9 cellular contexts compared by ENCODE assay signal in genomic region chr11:94546886-94547285, GRCh38. TPM values are rescaled to one million over a fixed set of nuclear protein-coding genes. Genes with fewer than 3 reads are reported as not detected.
DNase-seq lines count a peak whose midpoint lies in the region; ATAC-seq and TF ChIP-seq lines count a peak whose summit lies in the region.
"Had no signal": no experiment of that assay in that cellular context is flagged by ENCODE, and none has a peak within 500 bp of the region (broad histone marks: within the 10 kb centered on the region; RNA-seq: fewer than 3 reads in every experiment).

No MANE protein-coding gene starts in this region.

- DNase-seq in CD4-positive, alpha-beta T cell, result no peak
- DNase-seq in HFFc6 (no peak), lower lobe of right lung (no peak)
- DNase-seq in activated CD8-positive, alpha-beta T cell treated with anti-CD3 and anti-CD28 coated beads, Interleukin-2, amount 10 ng/mL, durations not matched to agents 7 days and 5 days, result no peak

- H3K9me3 Mint-ChIP-seq in CD4-positive, alpha-beta T cell, result no peaks in the 10 kb centered on the region
- no peaks in the 10 kb centered on the region for H3K9me3 Mint-ChIP-seq in HFFc6
- H3K9me3 Mint-ChIP-seq in activated CD8-positive, alpha-beta T cell treated with anti-CD3 and anti-CD28 coated beads, Interleukin-2, amount 10 ng/mL, durations not matched to agents 7 days and 5 days (ENCODE audit: insufficient read depth), result no peaks in the 10 kb centered on the region

- peak overlapping the region; percentile 49 for H3K27ac Mint-ChIP-seq in CD4-positive, alpha-beta T cell
- H3K27ac Mint-ChIP-seq in HFFc6, result no peak overlapping the region
- H3K27ac Mint-ChIP-seq in activated CD8-positive, alpha-beta T cell treated with anti-CD3 and anti-CD28 coated beads, Interleukin-2, amount 10 ng/mL, durations not matched to agents 7 days and 5 days, result no peak overlapping the region

- H3K27ac ChIP-seq in CD4-positive, alpha-beta T cell (ENCODE audit: low read depth, low read length), result no peak overlapping the region
- H3K27ac ChIP-seq in lower lobe of right lung, result no peak overlapping the region

- no peaks in the 10 kb centered on the region for H3K36me3 ChIP-seq in lower lobe of right lung

- H3K27me3 Mint-ChIP-seq in CD4-positive, alpha-beta T cell, result no peaks in the 10 kb centered on the region
- H3K27me3 Mint-ChIP-seq in HFFc6 (ENCODE audit: insufficient read depth), result no peaks in the 10 kb centered on the region; the same call in 1 of the 2 replicates
- H3K27me3 Mint-ChIP-seq in activated CD8-positive, alpha-beta T cell treated with anti-CD3 and anti-CD28 coated beads, Interleukin-2, amount 10 ng/mL, durations not matched to agents 7 days and 5 days (ENCODE audit: low read depth), result no peaks in the 10 kb centered on the region

- peak overlapping the region; percentile 81 for H3K4me3 Mint-ChIP-seq in CD4-positive, alpha-beta T cell
- peak overlapping the region; percentile 61; the same call in 1 of the 2 replicates for H3K4me3 Mint-ChIP-seq in HFFc6
- peak overlapping the region; percentile 6 for H3K4me3 Mint-ChIP-seq in activated CD8-positive, alpha-beta T cell treated with anti-CD3 and anti-CD28 coated beads, Interleukin-2, amount 10 ng/mL, durations not matched to agents 7 days and 5 days

- POLR2A ChIA-PET in CD4-positive, alpha-beta T cell (lab: Charles Lee), result interaction anchor here (1.3 kb wide), 1 partner anchor 53 kb away, joined by 3 read pairs; no protein-coding TSS in a partner anchor
- POLR2A ChIA-PET in activated CD8-positive, alpha-beta T cell treated with anti-CD3 and anti-CD28 coated beads, Interleukin-2, amount 10 ng/mL, durations not matched to agents 7 days and 5 days (lab: Charles Lee), result no interaction called here

- CTCF ChIA-PET in CD4-positive, alpha-beta T cell (lab: Charles Lee), result no interaction called here
- CTCF ChIA-PET in activated CD8-positive, alpha-beta T cell treated with anti-CD3 and anti-CD28 coated beads, Interleukin-2, amount 10 ng/mL, durations not matched to agents 7 days and 5 days (lab: Charles Lee), result interaction anchor here (0.6 to 1.3 kb wide), 2 partner anchors 25 to 27 kb away, joined by 3 read pairs; no protein-coding TSS in a partner anchor

- peaks cover 4% of the 10 kb centered on the region for H3K36me3 Mint-ChIP-seq in CD4-positive, alpha-beta T cell (ENCODE audit: low read depth)
- peaks cover 6% of the 10 kb centered on the region; the same call in 1 of the 2 replicates for H3K36me3 Mint-ChIP-seq in HFFc6 (ENCODE audit: low read depth)
- H3K36me3 Mint-ChIP-seq in activated CD8-positive, alpha-beta T cell treated with anti-CD3 and anti-CD28 coated beads, Interleukin-2, amount 10 ng/mL, durations not matched to agents 7 days and 5 days (ENCODE audit: low read depth), result peaks cover 18% of the 10 kb centered on the region

- H3K9me3 ChIP-seq in CD4-positive, alpha-beta T cell (ENCODE audit: control insufficient read depth, low read length), result no peaks in the 10 kb centered on the region
- H3K9me3 ChIP-seq in lower lobe of right lung, result no peaks in the 10 kb centered on the region

- ATAC-seq in CD4-positive, alpha-beta T cell (ENCODE audit: poor library complexity), result no peak
- ATAC-seq in activated CD8-positive, alpha-beta T cell treated with anti-CD3 and anti-CD28 coated beads, Interleukin-2, amount 10 ng/mL, durations not matched to agents 7 days and 5 days, result no peak
- ATAC-seq in lower lobe of right lung (no peak), HG02973 (IDR thresholded peaks at IDR 0.05; ENCODE audit: unreplicated experiment) (no peak), HG03097 (IDR thresholded peaks at IDR 0.05; ENCODE audit: low FRiP score, unreplicated experiment) (no peak), HG03175 (IDR thresholded peaks at IDR 0.05; ENCODE audit: unreplicated experiment) (no peak), GM19455 (IDR thresholded peaks at IDR 0.05; ENCODE audit: unreplicated experiment) (no peak)

- peaks cover 69% of the 10 kb centered on the region for H3K4me1 Mint-ChIP-seq in CD4-positive, alpha-beta T cell (ENCODE audit: low read depth)
- peaks cover 35% of the 10 kb centered on the region for H3K4me1 Mint-ChIP-seq in HFFc6 (ENCODE audit: low read depth)
- peaks cover 38% of the 10 kb centered on the region for H3K4me1 Mint-ChIP-seq in activated CD8-positive, alpha-beta T cell treated with anti-CD3 and anti-CD28 coated beads, Interleukin-2, amount 10 ng/mL, durations not matched to agents 7 days and 5 days (ENCODE audit: low read depth)

- intact Hi-C loops in CD4-positive, alpha-beta T cell (cut with DNase I, micrococcal nuclease), result loop anchor here in 1 of 2 experiments (5.0 kb wide), 1 partner anchor 540 kb away; the partner anchor contains the start of gene ENDOD1
- intact Hi-C loops in lower lobe of right lung (cut with DNase I), result no loop called here

- peak overlapping the region; percentile 4 for H3K4me3 ChIP-seq in lower lobe of right lung

- no peaks in the 10 kb centered on the region for H3K27me3 ChIP-seq in CD4-positive, alpha-beta T cell (ENCODE audit: control insufficient read depth, insufficient read depth, low read length)
- no peaks in the 10 kb centered on the region for H3K27me3 ChIP-seq in lower lobe of right lung (ENCODE audit: low read depth)

- peaks cover 39% of the 10 kb centered on the region for H3K4me1 ChIP-seq in lower lobe of right lung

- no peak for TF ChIP-seq CTCF in CD4-positive, alpha-beta T cell (IDR thresholded peaks at IDR 0.05)
- TF ChIP-seq CTCF in HFFc6 (IDR thresholded peaks at IDR 0.05), result no peak; the same call in 1 of the 2 replicates
- no peak for TF ChIP-seq CTCF in lower lobe of right lung (IDR thresholded peaks at IDR 0.05)

RNA-seq across cellular contexts. Expression of gene FUT4, which starts 3.2 kb away (rescaled TPM):
- 1 to 10 TPM; 4.3 to 5.1 TPM for total RNA-seq in CD4-positive, alpha-beta T cell
- total RNA-seq in HFFc6 (2021; fragmentation: NEBNext Ultra II Directional; extraction: Animal tissue kit (Norgen Biotek cat#: 25700)), result 1 to 10 TPM in 4 of 6 experiments, under 1 TPM in 2; 0.85 to 3.3 (median 3.0) TPM
- total RNA-seq in activated CD8-positive, alpha-beta T cell treated with anti-CD3 and anti-CD28 coated beads, Interleukin-2, amount 10 ng/mL, durations not matched to agents 7 days and 5 days, result 1 to 10 TPM; 6.5 to 7.0 TPM
- total RNA-seq in lower lobe of right lung, result 7.1 TPM

RNA-seq across cellular contexts. Expression of gene PIWIL4, which starts 20.3 kb away (rescaled TPM):
- total RNA-seq in CD4-positive, alpha-beta T cell, result 1 to 10 TPM; 1.3 to 1.4 TPM
- total RNA-seq in HFFc6 (2021; fragmentation: NEBNext Ultra II Directional; extraction: Animal tissue kit (Norgen Biotek cat#: 25700)), result under 1 TPM; 0.12 to 0.43 (median 0.28) TPM
- total RNA-seq in activated CD8-positive, alpha-beta T cell treated with anti-CD3 and anti-CD28 coated beads, Interleukin-2, amount 10 ng/mL, durations not matched to agents 7 days and 5 days, result under 1 TPM; 0.39 to 0.53 TPM
- total RNA-seq in lower lobe of right lung, result 1.9 TPM

RNA-seq across cellular contexts. Expression of gene C11orf97, which starts 34.6 kb away (rescaled TPM):
- total RNA-seq in CD4-positive, alpha-beta T cell, result not detected
- total RNA-seq in HFFc6 (2021; fragmentation: NEBNext Ultra II Directional; extraction: Animal tissue kit (Norgen Biotek cat#: 25700)), result not detected
- not detected for total RNA-seq in activated CD8-positive, alpha-beta T cell treated with anti-CD3 and anti-CD28 coated beads, Interleukin-2, amount 10 ng/mL, durations not matched to agents 7 days and 5 days
- total RNA-seq in lower lobe of right lung, result 2.5 TPM
- total RNA-seq: skeletal muscle tissue had no signal

RNA-seq across cellular contexts. Expression of gene ANKRD49, which starts 53.1 kb away (rescaled TPM):
- total RNA-seq in CD4-positive, alpha-beta T cell, result 10 to 100 TPM; 54.4 to 56.4 TPM
- 1 to 10 TPM; 7.2 to 8.7 (median 7.9) TPM for total RNA-seq in HFFc6 (2021; fragmentation: NEBNext Ultra II Directional; extraction: Animal tissue kit (Norgen Biotek cat#: 25700))
- total RNA-seq in activated CD8-positive, alpha-beta T cell treated with anti-CD3 and anti-CD28 coated beads, Interleukin-2, amount 10 ng/mL, durations not matched to agents 7 days and 5 days, result 10 to 100 TPM; 19.9 to 25.2 TPM
- total RNA-seq in lower lobe of right lung, result 14.7 TPM

RNA-seq across cellular contexts. Expression of gene MRE11, which starts 53.2 kb away (rescaled TPM):
- 10 to 100 TPM; 17.0 to 18.6 TPM for total RNA-seq in CD4-positive, alpha-beta T cell
- total RNA-seq in HFFc6 (2021; fragmentation: NEBNext Ultra II Directional; extraction: Animal tissue kit (Norgen Biotek cat#: 25700)), result 10 to 100 TPM; 12.2 to 17.2 (median 15.7) TPM
- 10 to 100 TPM; 35.8 to 36.5 TPM for total RNA-seq in activated CD8-positive, alpha-beta T cell treated with anti-CD3 and anti-CD28 coated beads, Interleukin-2, amount 10 ng/mL, durations not matched to agents 7 days and 5 days
- total RNA-seq in lower lobe of right lung, result 17.6 TPM

Comparison
In these comparisons a context has a peak if more than half of its experiments do, and no peak if none do; other contexts are left out.
1. H3K4me3 Mint-ChIP-seq: peak in every context shown above with its lines; median percentile 81 in CD4-positive, alpha-beta T cell; 61 in HFFc6; 6 in activated CD8-positive, alpha-beta T cell treated with anti-CD3 and anti-CD28 coated beads, Interleukin-2, amount 10 ng/mL, durations not matched to agents 7 days and 5 days.